ENCODE assay signal across 17 cellular contexts in genomic region chr6:34036357-34037069, GRCh38.
A peak's percentile ranks its signal among the peaks of the same experiment; 100 is the strongest.
DNase-seq lines count a peak whose midpoint lies in the region; ATAC-seq and TF ChIP-seq lines count a peak whose summit lies in the region.
"Had no signal": no experiment of that assay in that cellular context is flagged by ENCODE, and none has a peak within 500 bp of the region (broad histone marks: within the 10 kb centered on the region; RNA-seq: fewer than 3 reads in every experiment).

No MANE protein-coding gene starts in this region.

- TF ChIP-seq POLR2A in vagina (IDR thresholded peaks at IDR 0.05): no peak

- no peak for TF ChIP-seq CTCF in GM10248 (IDR thresholded peaks at IDR 0.05; ENCODE audit: control extremely low read depth, extremely low read depth, low read depth, missing control alignments)
- TF ChIP-seq CTCF in GM13976 (IDR thresholded peaks at IDR 0.05; ENCODE audit: borderline replicate concordance, control extremely low read depth, extremely low read depth, insufficient read depth, missing control alignments): no peak
- no peak for TF ChIP-seq CTCF in vagina (IDR thresholded peaks at IDR 0.05)

- H3K27ac ChIP-seq in vagina: no peak overlapping the region
- H3K27ac ChIP-seq: SJCRH30 had no signal

- POLR2A ChIA-PET in GM10248 (lab: Yijun Ruan, JAX): no interaction called here

- CTCF ChIA-PET in GM10248 (lab: Yijun Ruan, JAX): interaction anchor here (3.4 kb wide), 1 partner anchor 9 kb away, joined by 14 read pairs; no protein-coding TSS in a partner anchor

- H3K36me3 ChIP-seq in vagina: no peaks in the 10 kb centered on the region
- H3K36me3 ChIP-seq: SJCRH30 had no signal

- H3K4me3 ChIP-seq in vagina: no peak overlapping the region
- H3K4me3 ChIP-seq: SJCRH30 had no signal

- H3K4me1 ChIP-seq in vagina: no peaks in the 10 kb centered on the region
- H3K4me1 ChIP-seq: Caco-2, SJCRH30 had no signal

- intact Hi-C loops in left cardiac atrium (cut with DNase I) (no loop called here), vagina (cut with DNase I) (no loop called here)

- peak; percentile 71 for DNase-seq in GM10248 (ENCODE audit: extremely low spot score)
- peak; percentile 79 for DNase-seq in GM13976 (ENCODE audit: low spot score)
- peak; percentile 62 for DNase-seq in cerebellum (ENCODE audit: low spot score)
- DNase-seq in left cardiac atrium: no peak
- no peak for DNase-seq in cortex of kidney (lab: John Stamatoyannopoulos, UW)
- no peak for DNase-seq in vagina (ENCODE audit: extremely low spot score in 2 of 2)
- DNase-seq: Caco-2, DMS53, NCI-H1048, NCI-H2081 treated with DMSO at 0.1 percent for 48 hours, NCI-H226, NCI-H526 treated with DMSO at 0.1 percent for 48 hours, OCI-M1, RPMI8226, SJCRH30 had no signal

- H3K9me3 ChIP-seq in vagina: no peaks in the 10 kb centered on the region
- H3K9me3 ChIP-seq: Caco-2, SJCRH30 had no signal

- in situ Hi-C loops in GM13976 (cut with MboI; ENCODE audit: low sequenced_read_pairs, unreplicated experiment): no loop called here

- no peaks in the 10 kb centered on the region for H3K27me3 ChIP-seq in vagina
- H3K27me3 ChIP-seq: SJCRH30 had no signal

- ATAC-seq in GM21529 (IDR thresholded peaks at IDR 0.05; ENCODE audit: unreplicated experiment) (peak; percentile 79), left cardiac atrium (no peak), HG03108 (IDR thresholded peaks at IDR 0.05; ENCODE audit: unreplicated experiment) (no peak)

Comparison
In these comparisons a context has a peak if more than half of its experiments do, and no peak if none do; other contexts are left out.
1. DNase-seq: peak in GM10248 (single experiment), GM13976 (single experiment) and cerebellum (single experiment); none in left cardiac atrium (single experiment), cortex of kidney (single experiment) and vagina (0 of 2).